Comparison of ENCODE assay signal across 17 cellular contexts in the genomic region with DNA sequence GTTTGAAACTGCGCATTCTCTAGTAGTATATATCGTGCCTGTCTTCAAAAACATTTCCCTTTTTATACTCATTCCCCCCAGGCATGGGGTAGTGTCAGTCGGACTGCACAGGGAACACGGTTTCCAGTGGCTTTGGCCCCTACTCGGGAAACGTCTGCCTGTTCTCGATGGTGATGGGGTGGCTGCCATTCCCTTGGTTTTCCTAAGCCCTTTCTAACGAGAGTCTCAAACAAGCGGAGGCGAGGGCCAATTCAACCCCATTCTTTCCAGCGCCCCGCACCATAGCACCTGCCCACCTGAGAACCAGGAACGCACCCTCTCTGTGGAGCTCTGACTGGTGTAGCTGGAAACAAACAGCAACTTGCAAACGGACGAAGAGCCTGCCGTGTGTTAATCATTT.
DNase-seq lines count a peak whose midpoint lies in the region; ATAC-seq and TF ChIP-seq lines count a peak whose summit lies in the region.
"Had no signal": no experiment of that assay in that cellular context is flagged by ENCODE, and none has a peak within 500 bp of the region (broad histone marks: within the 10 kb centered on the region; RNA-seq: fewer than 3 reads in every experiment).

No MANE protein-coding gene starts in this region.

- H3K36me3 Mint-ChIP-seq in activated naive CD8-positive, alpha-beta T cell: no peaks in the 10 kb centered on the region
- H3K36me3 Mint-ChIP-seq in activated naive CD8-positive, alpha-beta T cell treated with anti-CD3 and anti-CD28 coated beads for 36 hours: peaks cover 15% of the 10 kb centered on the region
- peaks cover 45% of the 10 kb centered on the region for H3K36me3 Mint-ChIP-seq in neural progenitor cell

- H3K27me3 ChIP-seq in dorsolateral prefrontal cortex (no peaks in the 10 kb centered on the region), neural progenitor cell (no peaks in the 10 kb centered on the region)
- H3K27me3 ChIP-seq: brain microvascular endothelial cell, spleen had no signal

- no peak overlapping the region for H3K9ac ChIP-seq in neural progenitor cell

- H3K4me2 ChIP-seq in neural progenitor cell: no peak overlapping the region

- no peak overlapping the region for H2AFZ ChIP-seq in neural progenitor cell (replicated peaks)

- TF ChIP-seq CTCF in dorsolateral prefrontal cortex (IDR thresholded peaks at IDR 0.05 in 54 of 56, conservative IDR thresholded peaks at IDR 0.05 in 2 of 56; ENCODE audit: low read depth in 1 of 56, partially characterized antibody in 56 of 56) (no peak), neural progenitor cell (IDR thresholded peaks at IDR 0.05) (no peak), mucosa of descending colon (IDR thresholded peaks at IDR 0.05) (no peak)

- H3K79me2 ChIP-seq in neural progenitor cell (ENCODE audit: low read depth): peaks cover 14% of the 10 kb centered on the region

- peak overlapping the region in 44 of 59 donors; percentile 3 to 91 (median 76) for H3K27ac ChIP-seq in dorsolateral prefrontal cortex
- H3K27ac ChIP-seq in neural progenitor cell: peak overlapping the region; percentile 29
- H3K27ac ChIP-seq: brain microvascular endothelial cell, SK-N-MC had no signal

- ATAC-seq in mucosa of descending colon: no peak
- no peak for ATAC-seq in GM21390 (IDR thresholded peaks at IDR 0.05; ENCODE audit: unreplicated experiment)
- ATAC-seq: K562; left colon; stimulated activated memory B cell treated with anti-CD40 and anti-IgM and Interleukin-4, amounts not matched to agents 10 μg/mL and 1 μg/mL and 100 μg/mL, for 72 hours had no signal

- H3K9me3 ChIP-seq in neural progenitor cell (ENCODE audit: low read depth) (no peaks in the 10 kb centered on the region), mucosa of descending colon (no peaks in the 10 kb centered on the region)
- H3K9me3 ChIP-seq: spleen had no signal

- no peaks in the 10 kb centered on the region for H3K27me3 Mint-ChIP-seq in activated naive CD8-positive, alpha-beta T cell
- H3K27me3 Mint-ChIP-seq in activated naive CD8-positive, alpha-beta T cell treated with anti-CD3 and anti-CD28 coated beads for 36 hours: no peaks in the 10 kb centered on the region
- H3K27me3 Mint-ChIP-seq in neural progenitor cell (ENCODE audit: insufficient read depth, low read depth): peaks cover 16% of the 10 kb centered on the region
- H3K27me3 Mint-ChIP-seq: stimulated activated memory B cell treated with anti-CD40 and anti-IgM and Interleukin-4, amounts not matched to agents 10 μg/mL and 1 μg/mL and 100 μg/mL, for 72 hours had no signal

- peak overlapping the region; percentile 41 for H3K27ac Mint-ChIP-seq in activated naive CD8-positive, alpha-beta T cell
- H3K27ac Mint-ChIP-seq in activated naive CD8-positive, alpha-beta T cell treated with anti-CD3 and anti-CD28 coated beads for 36 hours: no peak overlapping the region
- H3K27ac Mint-ChIP-seq in neural progenitor cell: peak overlapping the region; percentile 21

- no peak for DNase-seq in activated naive CD8-positive, alpha-beta T cell treated with anti-CD3 and anti-CD28 coated beads for 36 hours
- DNase-seq in dorsolateral prefrontal cortex (no peak), neural progenitor cell (ENCODE audit: low spot score) (no peak), mucosa of descending colon (no peak), kidney glomerular epithelial cell (lab: John Stamatoyannopoulos, UW) (no peak)
- DNase-seq in stimulated activated CD4-positive, alpha-beta T cell treated with anti-CD3 and anti-CD28 coated beads, Interleukin-4, amount 100 ng/mL, for 1 hour: no peak
- DNase-seq: activated gamma-delta T cell, brain microvascular endothelial cell, left colon, NCI-H2029 treated with DMSO at 0.1 percent for 48 hours, NCI-H524 treated with DMSO at 0.1 percent for 48 hours, spleen had no signal

- H3K9me3 Mint-ChIP-seq in activated naive CD8-positive, alpha-beta T cell (ENCODE audit: low read depth): no peaks in the 10 kb centered on the region
- no peaks in the 10 kb centered on the region for H3K9me3 Mint-ChIP-seq in activated naive CD8-positive, alpha-beta T cell treated with anti-CD3 and anti-CD28 coated beads for 36 hours
- H3K9me3 Mint-ChIP-seq in neural progenitor cell: no peaks in the 10 kb centered on the region
- H3K9me3 Mint-ChIP-seq: stimulated activated memory B cell treated with anti-CD40 and anti-IgM and Interleukin-4, amounts not matched to agents 10 μg/mL and 1 μg/mL and 100 μg/mL, for 72 hours had no signal

- peaks cover 31% of the 10 kb centered on the region for H4K20me1 ChIP-seq in neural progenitor cell (ENCODE audit: low read depth)

- H3K4me3 Mint-ChIP-seq in activated naive CD8-positive, alpha-beta T cell: no peak overlapping the region
- no peak overlapping the region for H3K4me3 Mint-ChIP-seq in activated naive CD8-positive, alpha-beta T cell treated with anti-CD3 and anti-CD28 coated beads for 36 hours
- no peak overlapping the region for H3K4me3 Mint-ChIP-seq in neural progenitor cell
- H3K4me3 Mint-ChIP-seq: stimulated activated memory B cell treated with anti-CD40 and anti-IgM and Interleukin-4, amounts not matched to agents 10 μg/mL and 1 μg/mL and 100 μg/mL, for 72 hours had no signal

- peaks cover 32% of the 10 kb centered on the region for H3K4me1 Mint-ChIP-seq in activated naive CD8-positive, alpha-beta T cell (ENCODE audit: low read depth)
- peaks cover 29% of the 10 kb centered on the region for H3K4me1 Mint-ChIP-seq in activated naive CD8-positive, alpha-beta T cell treated with anti-CD3 and anti-CD28 coated beads for 36 hours
- peaks cover 27% of the 10 kb centered on the region for H3K4me1 Mint-ChIP-seq in neural progenitor cell

- H3K4me3 ChIP-seq in dorsolateral prefrontal cortex (no peak overlapping the region), neural progenitor cell (no peak overlapping the region), mucosa of descending colon (no peak overlapping the region)
- H3K4me3 ChIP-seq: K562, SK-N-MC, spleen had no signal

- H3K36me3 ChIP-seq in neural progenitor cell (no peaks in the 10 kb centered on the region), mucosa of descending colon (ENCODE audit: low read depth) (no peaks in the 10 kb centered on the region)

- H3K4me1 ChIP-seq in neural progenitor cell (peaks cover 20% of the 10 kb centered on the region), mucosa of descending colon (ENCODE audit: low read depth) (peaks cover 8% of the 10 kb centered on the region)

- peaks cover 29% of the 10 kb centered on the region for H3F3A ChIP-seq in neural progenitor cell (ENCODE audit: low read depth)

- intact Hi-C loops in dorsolateral prefrontal cortex (cut with DNase I): loop anchor here (5.0 to 10.0 kb wide), 5 partner anchors 128 to 592 kb away; a partner anchor contains a TSS
- intact Hi-C loops in mucosa of descending colon (cut with DNase I, micrococcal nuclease): loop anchor here (5.0 to 10.0 kb wide), 3 partner anchors 126 to 206 kb away; a partner anchor contains a TSS
